ENCODE assay signal across 28 cellular contexts in the genomic region with DNA sequence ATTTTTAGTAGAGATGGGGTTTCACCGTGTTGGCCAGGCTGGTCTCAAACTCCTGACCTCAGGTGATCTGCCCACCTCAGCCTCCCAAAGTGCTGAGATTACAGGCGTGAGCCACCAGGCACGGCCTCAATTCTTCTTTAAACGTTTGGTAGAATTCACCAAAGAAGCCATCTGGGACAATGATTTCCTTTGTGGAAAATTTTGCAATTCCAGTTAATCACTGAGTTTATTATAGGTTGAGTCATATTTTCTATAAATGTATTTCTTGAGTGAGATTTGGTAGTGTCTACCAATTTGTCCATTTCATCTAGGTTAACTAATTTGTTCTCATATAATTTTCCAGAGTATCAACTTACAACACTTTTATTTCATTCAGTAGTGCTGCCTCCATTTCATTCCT.
"Had no signal": no experiment of that assay in that cellular context is flagged by ENCODE, and none has a peak within 500 bp of the region (broad histone marks: within the 10 kb centered on the region; RNA-seq: fewer than 3 reads in every experiment).

No MANE protein-coding gene starts in this region.

- H3K4me1 ChIP-seq: esophagus muscularis mucosa, gastroesophageal sphincter, heart right ventricle had no signal

- H3K9me3 ChIP-seq: esophagus muscularis mucosa had no signal

- DNase-seq: activated CD4-positive, alpha-beta memory T cell treated with anti-CD3 and anti-CD28 coated beads for 36 hours; activated CD4-positive, alpha-beta T cell treated with anti-CD3 and anti-CD28 coated beads for 36 hours; activated CD4-positive, alpha-beta T cell treated with anti-CD3 and anti-CD28 coated beads, Interleukin-2, amount 10 ng/mL, durations not matched to agents 24 days and 14 days; activated CD4-positive, CD25-positive, alpha-beta regulatory T cell; activated CD4-positive, CD25-positive, alpha-beta regulatory T cell treated with anti-CD3 and anti-CD28 coated beads, Interleukin-2, amount 50 U/mL, for 72 hours; activated CD8-positive, alpha-beta memory T cell treated with anti-CD3 and anti-CD28 coated beads, Interleukin-2, amount 10 ng/mL, durations not matched to agents 7 days and 5 days; activated CD8-positive, alpha-beta memory T cell treated with anti-CD3 and anti-CD28 coated beads, Interleukin-2, amount 50 U/mL, for 4 hours; activated CD8-positive, alpha-beta T cell treated with anti-CD3 and anti-CD28 coated beads, Interleukin-2, amount 10 ng/mL, durations not matched to agents 7 days and 5 days; activated gamma-delta T cell; activated naive CD4-positive, alpha-beta T cell; activated naive CD4-positive, alpha-beta T cell treated with anti-CD3 and anti-CD28 coated beads, Interleukin-2, amount 50 U/mL, for 16 hours; activated T-cell treated with anti-CD3 and anti-CD28 coated beads for 4 hours; activated T-cell treated with anti-CD3 and anti-CD28 coated beads, Interleukin-2, amount 50 U/mL, for 24 hours; activated T-cell treated with anti-CD3 and anti-CD28 coated beads, Interleukin-2, amount 50 U/mL, for 72 hours; amniotic stem cell; anterior cingulate cortex; brain microvascular endothelial cell; cortex of kidney; dermis blood vessel endothelial cell; effector CD4-positive, alpha-beta T cell; effector memory CD8-positive, alpha-beta T cell; erythroblast; foreskin melanocyte; heart right ventricle; T-helper 2 cell had no signal

- H3K27ac ChIP-seq: brain microvascular endothelial cell, esophagus muscularis mucosa, gastroesophageal sphincter, heart right ventricle, hepatocyte had no signal

- H2AFZ ChIP-seq: hepatocyte had no signal

- ATAC-seq: activated CD4-positive, alpha-beta T cell treated with anti-CD3 and anti-CD28 coated beads for 36 hours; activated CD8-positive, alpha-beta memory T cell treated with anti-CD3 and anti-CD28 coated beads, Interleukin-2, amount 10 ng/mL, durations not matched to agents 7 days and 5 days; activated CD8-positive, alpha-beta T cell treated with anti-CD3 and anti-CD28 coated beads, Interleukin-2, amount 10 ng/mL, durations not matched to agents 7 days and 5 days; activated T-cell treated with anti-CD3 and anti-CD28 coated beads, Interleukin-2, amount 50 U/mL, for 72 hours; effector memory CD8-positive, alpha-beta T cell; gastroesophageal sphincter; heart right ventricle had no signal

- H3K4me3 ChIP-seq: esophagus muscularis mucosa, gastroesophageal sphincter, heart right ventricle, hepatocyte had no signal

- H3K4me2 ChIP-seq: hepatocyte had no signal

- H3K36me3 ChIP-seq: brain microvascular endothelial cell, esophagus muscularis mucosa, gastroesophageal sphincter, heart right ventricle had no signal

- H3K79me2 ChIP-seq: hepatocyte had no signal

- H3K27me3 ChIP-seq: brain microvascular endothelial cell, esophagus muscularis mucosa, gastroesophageal sphincter, hepatocyte had no signal
